In genomic region chr15:65029736-65030208, GRCh38 we compare ENCODE assay signal across 1 cellular context.
TF ChIP-seq lines count a peak whose summit lies in the region.

No MANE protein-coding gene starts in this region.

TF ChIP-seq in HepG2, 621 proteins besides CTCF, POLR2A, EP300 and RAD21:
- TF ChIP-seq ZNF121 (CRISPR knock-in tag; IDR thresholded peaks at IDR 0.05) (peak; percentile 73), ZBTB33 (CRISPR knock-in tag; IDR thresholded peaks at IDR 0.05) (0 out of 2 replicates have a peak, but pooled peaks have one; percentile 20), POLR2AphosphoS5 (IDR thresholded peaks at IDR 0.05; ENCODE audit: low read depth, low read length) (no peak), HIVEP1 (CRISPR knock-in tag; IDR thresholded peaks at IDR 0.05) (no peak), ZNF616 (CRISPR knock-in tag; IDR thresholded peaks at IDR 0.05; ENCODE audit: low read depth) (no peak), ZNF768 (CRISPR knock-in tag; IDR thresholded peaks at IDR 0.05) (0 out of 2 replicates have a peak, but pooled peaks have one; percentile 42), ZNF770 (CRISPR knock-in tag; IDR thresholded peaks at IDR 0.05) (peak; percentile 7; the same call in 1 of the 2 replicates), CCDC6 (CRISPR knock-in tag; IDR thresholded peaks at IDR 0.05) (0 out of 2 replicates have a peak, but pooled peaks have one; percentile 25)
